20 cellular contexts compared by ENCODE assay signal in the genomic region with DNA sequence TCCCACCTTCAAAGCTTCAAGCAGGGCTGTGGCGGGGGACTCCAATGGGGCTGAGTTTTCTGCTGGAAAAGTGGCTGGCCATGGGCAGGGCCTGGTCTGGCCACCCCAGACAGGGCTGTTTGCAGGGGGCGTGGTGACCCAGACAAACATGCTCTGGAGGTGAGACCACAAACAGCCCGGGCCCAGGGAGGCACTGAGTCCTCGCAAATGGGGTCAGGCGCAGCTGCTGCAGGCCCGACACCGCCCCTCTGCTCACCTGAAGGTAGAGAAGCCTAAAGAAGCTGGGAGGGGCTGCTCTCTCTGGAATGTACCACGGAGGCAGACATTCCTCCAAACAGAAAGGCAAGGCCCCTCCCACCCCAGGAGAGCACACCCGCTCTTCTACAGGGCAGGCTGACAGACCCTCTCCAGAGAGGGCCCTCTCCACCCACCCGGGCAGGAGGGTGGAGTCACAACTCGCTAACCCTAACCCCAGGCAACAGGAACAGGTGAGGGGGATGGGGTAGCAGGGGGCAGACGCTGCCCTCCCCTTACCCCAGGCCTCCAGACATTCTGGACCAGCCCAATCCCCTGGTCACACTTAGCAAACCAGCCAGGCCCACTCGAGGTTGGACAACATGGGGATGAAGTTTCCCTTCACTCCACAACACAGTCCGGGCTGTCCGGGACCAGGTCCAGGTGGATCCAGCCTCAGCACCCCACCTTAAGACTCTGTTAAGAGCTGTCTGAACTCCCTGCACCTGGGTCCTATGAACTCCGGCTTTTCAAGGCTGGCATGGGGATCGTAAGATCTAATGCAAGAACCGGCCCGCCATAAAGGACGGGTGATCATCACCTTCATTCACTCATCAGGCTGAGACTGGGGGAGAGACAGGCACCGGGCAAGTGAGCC. TPM values are rescaled to one million over a fixed set of nuclear protein-coding genes. Genes with fewer than 3 reads are reported as not detected.
A peak's percentile ranks its signal among the peaks of the same experiment; 100 is the strongest.
DNase-seq lines count a peak whose midpoint lies in the region; ATAC-seq, FAIRE-seq and TF ChIP-seq lines count a peak whose summit lies in the region.
"Had no signal": no experiment of that assay in that cellular context is flagged by ENCODE, and none has a peak within 500 bp of the region (broad histone marks: within the 10 kb centered on the region; RNA-seq: fewer than 3 reads in every experiment).

No MANE protein-coding gene starts in this region.

- no peak for TF ChIP-seq RAD21 in HepG2 (CRISPR knock-in tag; IDR thresholded peaks at IDR 0.05)

- POLR2A ChIA-PET in HepG2 (lab: Yijun Ruan, JAX) = no interaction called here

- CTCF ChIA-PET in HepG2 (lab: Yijun Ruan, JAX; ENCODE audit: low intra/inter-chr PET ratio, low total read pairs) = no interaction called here

- H3K27me3 ChIP-seq in BLaER1 treated with 17β-estradiol and CSF1 and Interleukin-3, amounts not matched to agents 10 nM and 100 nM = peaks cover 0 to 7% (median 4%) of the 10 kb centered on the region in 11 experiments; a peak in 12 of 22 replicates
- H3K27me3 ChIP-seq in RWPE2 (ENCODE audit: insufficient read depth, poor library complexity, severe bottlenecking) (no peaks in the 10 kb centered on the region), HepG2 (ENCODE audit: control insufficient read depth in 1 of 2, insufficient read depth in 2 of 2, low read length in 2 of 2) (peaks cover 3 to 43% of the 10 kb centered on the region in 2 experiments), uterus (no peaks in the 10 kb centered on the region)

- H2AFZ ChIP-seq in HepG2 (ENCODE audit: low read length) = no peak overlapping the region

- H4K20me1 ChIP-seq in BLaER1 treated with 17β-estradiol and CSF1 and Interleukin-3, amounts not matched to agents 10 nM and 100 nM = no peaks in the 10 kb centered on the region
- no peaks in the 10 kb centered on the region for H4K20me1 ChIP-seq in HepG2 (ENCODE audit: insufficient read depth, low read length)

- no peak for ATAC-seq in RWPE2 (ENCODE audit: low read depth)
- peak; percentile 17; the same call in 2 of the 3 replicates for ATAC-seq in HepG2
- ATAC-seq in sciatic nerve = no peak
- no peak for ATAC-seq in GM19467 (IDR thresholded peaks at IDR 0.05; ENCODE audit: unreplicated experiment)
- ATAC-seq: CD8-positive, alpha-beta T cell; PC-3 had no signal

- no peak for FAIRE-seq in HepG2 (lab: Jason Lieb, UNC)
- FAIRE-seq: A549 had no signal

- H3K4me1 ChIP-seq in BLaER1 treated with 17β-estradiol and CSF1 and Interleukin-3, amounts not matched to agents 10 nM and 100 nM = peaks cover 36 to 59% (median 52%) of the 10 kb centered on the region in 10 experiments
- H3K4me1 ChIP-seq in RWPE2 (ENCODE audit: insufficient read depth, poor library complexity, severe bottlenecking) (no peaks in the 10 kb centered on the region), HepG2 (ENCODE audit: insufficient read depth, low read length) (peaks cover 20% of the 10 kb centered on the region), uterus (peaks cover 0 to 4% of the 10 kb centered on the region in 2 donors)
- H3K4me1 ChIP-seq: A549 had no signal

- peak overlapping the region in 4 of 11 experiments; percentile 2 to 24 (median 2); a peak in 1 of 22 replicates for H3K9ac ChIP-seq in BLaER1 treated with 17β-estradiol and CSF1 and Interleukin-3, amounts not matched to agents 10 nM and 100 nM
- no peak overlapping the region for H3K9ac ChIP-seq in HepG2 (ENCODE audit: insufficient read depth, low read depth, low read length)

- H3K4me3 ChIP-seq in BLaER1 treated with 17β-estradiol and CSF1 and Interleukin-3, amounts not matched to agents 10 nM and 100 nM = no peak overlapping the region
- H3K4me3 ChIP-seq in RWPE2 (ENCODE audit: severe bottlenecking) = no peak overlapping the region
- H3K4me3 ChIP-seq in HepG2 (replicated peaks in 1 of 3; ENCODE audit: insufficient read depth in 1 of 3, low read depth in 2 of 3, low read length in 3 of 3) = no peak overlapping the region
- no peak overlapping the region for H3K4me3 ChIP-seq in uterus
- H3K4me3 ChIP-seq: A549 had no signal

- intact Hi-C loops in HepG2 (cut with micrococcal nuclease; ENCODE audit: unreplicated experiment) (loop anchor here (5.0 kb wide), 1 partner anchor 89 kb away; no protein-coding TSS in a partner anchor), sciatic nerve (cut with DNase I) (loop anchor here (5.0 to 10.0 kb wide), 2 partner anchors 244 to 262 kb away; no protein-coding TSS in a partner anchor), uterus (cut with DNase I; ENCODE audit: low total_unique reads) (no loop called here)

- TF ChIP-seq CTCF in RWPE2 (IDR thresholded peaks at IDR 0.05; ENCODE audit: poor library complexity, severe bottlenecking) = no peak
- TF ChIP-seq CTCF in HepG2 (CRISPR knock-in tag; IDR thresholded peaks at IDR 0.05) = no peak
- TF ChIP-seq CTCF in uterus (IDR thresholded peaks at IDR 0.05) = no peak

- H3K36me3 ChIP-seq in BLaER1 treated with 17β-estradiol and CSF1 and Interleukin-3, amounts not matched to agents 10 nM and 100 nM = no peaks in the 10 kb centered on the region
- H3K36me3 ChIP-seq in RWPE2 (ENCODE audit: low read depth) (no peaks in the 10 kb centered on the region), HepG2 (replicated peaks in 1 of 2; ENCODE audit: control insufficient read depth in 1 of 2, insufficient read depth in 2 of 2, low read length in 2 of 2) (no peaks in the 10 kb centered on the region), uterus (no peaks in the 10 kb centered on the region)

- peak overlapping the region in 1 of 11 experiments; percentile 29; a peak in 2 of 22 replicates for H3K27ac ChIP-seq in BLaER1 treated with 17β-estradiol and CSF1 and Interleukin-3, amounts not matched to agents 10 nM and 100 nM
- H3K27ac ChIP-seq in RWPE2 (ENCODE audit: poor library complexity, severe bottlenecking) (no peak overlapping the region), HepG2 (ENCODE audit: extremely low read length, insufficient read depth, low read length) (no peak overlapping the region), uterus (no peak overlapping the region)
- H3K27ac ChIP-seq: A549 had no signal

- DNase-seq in RWPE2 (ENCODE audit: low spot score) (peak; percentile 68), HepG2 (ENCODE audit: low spot score) (no peak), sciatic nerve (ENCODE audit: low spot score) (peak; percentile 50), ACHN (no peak), NCI-H2171 treated with DMSO at 0.1 percent for 48 hours (lab: John Stamatoyannopoulos, UW) (no peak), uterus (no peak)
- DNase-seq: CD8-positive, alpha-beta T cell; DND-41; GF-D8; GOT3; IMR-90; Kasumi-1; NCI-H1105 treated with DMSO at 0.1 percent for 48 hours; NCI-H187 treated with DMSO at 0.1 percent for 48 hours; NCI-H446 treated with DMSO at 0.1 percent for 48 hours; NCI-H748 treated with DMSO at 0.1 percent for 48 hours; PC-3 had no signal

- no peaks in the 10 kb centered on the region for H3K9me3 ChIP-seq in BLaER1 treated with 17β-estradiol and CSF1 and Interleukin-3, amounts not matched to agents 10 nM and 100 nM (replicated peaks in 1 of 11)
- H3K9me3 ChIP-seq in RWPE2 (ENCODE audit: severe bottlenecking) = no peaks in the 10 kb centered on the region
- no peaks in the 10 kb centered on the region for H3K9me3 ChIP-seq in HepG2 (ENCODE audit: low read length)
- H3K9me3 ChIP-seq in uterus = no peaks in the 10 kb centered on the region
- H3K9me3 ChIP-seq: A549 had no signal

- WGBS in HepG2 (ENCODE audit: low lambda C conversion rate) = 54% methylated on average over 7 of the region's 21 CpGs

- H3K79me2 ChIP-seq in HepG2 (ENCODE audit: insufficient read depth, low read length) = no peaks in the 10 kb centered on the region

- no peak for TF ChIP-seq POLR2A in HepG2 (IDR thresholded peaks at IDR 0.05; ENCODE audit: insufficient read depth in 1 of 2, low read depth in 2 of 2, low read length in 2 of 2)
- no peak for TF ChIP-seq POLR2A in uterus (IDR thresholded peaks at IDR 0.05)

- no TSS peak for BruUV-seq in HepG2 (replicated peaks; lab: Mats Ljungman, UMichigan)

- H3K4me2 ChIP-seq in BLaER1 treated with 17β-estradiol and CSF1 and Interleukin-3, amounts not matched to agents 10 nM and 100 nM = peak overlapping the region; percentile 3 to 97 (median 52); a peak in 19 of 22 replicates
- no peak overlapping the region; the same call in 1 of the 2 replicates for H3K4me2 ChIP-seq in HepG2 (ENCODE audit: low read depth, low read length)
- H3K4me2 ChIP-seq: A549 had no signal

- no peak for TF ChIP-seq EP300 in HepG2 (IDR thresholded peaks at IDR 0.05; ENCODE audit: low read depth in 2 of 2, low read length in 2 of 2)
- TF ChIP-seq EP300 in HepG2 (CRISPR knock-in tag; IDR thresholded peaks at IDR 0.05; ENCODE audit: borderline replicate concordance) = no peak

- in situ Hi-C loops in HepG2 (cut with HindIII; ENCODE audit: extremely low pct_ligation_motif_present, low pct_unique_long_range_greater_than_20kb) = loop anchor here (5.0 to 10.0 kb wide), 3 partner anchors 124 to 802 kb away; no protein-coding TSS in a partner anchor
- in situ Hi-C loops in ACHN (cut with HindIII; ENCODE audit: low pct_ligation_motif_present, low pct_unique_long_range_greater_than_20kb, low sequenced_read_pairs) = loop anchor here (25.0 kb wide), 1 partner anchor 399 kb away; no protein-coding TSS in a partner anchor

RNA-seq across cellular contexts. Expression of gene OAT, which starts 32.3 kb away (rescaled TPM):
- total RNA-seq in HepG2 (2016; rRNA removed; fragmentation: Illumina TruSeq; extraction: Trizol) (96.7 and 152 TPM in 2 replicates), sciatic nerve (104 TPM), uterus (100 to 1,000 TPM in 2 of 4 donors, 10 to 100 TPM in 2; 75.3 to 175 (median 97.6) TPM)
- 10.4 and 13.0 TPM in 2 replicates for total RNA-seq in HepG2 (2016; cell fraction: cytosol; rRNA removed; fragmentation: Illumina TruSeq; extraction: Trizol; ENCODE audit: low read depth)
- total RNA-seq in HepG2 (2016; cell fraction: insoluble cytoplasmic fraction; rRNA removed; fragmentation: Illumina TruSeq; extraction: Trizol) = 94.1 and 153 TPM in 2 replicates
- 14.4 and 16.9 TPM in 2 replicates for total RNA-seq in HepG2 (2016; cell fraction: membrane; rRNA removed; fragmentation: Illumina TruSeq; extraction: Trizol)
- total RNA-seq in HepG2 (2016; cell fraction: nucleus; rRNA removed; fragmentation: Illumina TruSeq; extraction: Trizol) = 41.8 and 47.5 TPM in 2 replicates
- 72.7 and 87.8 TPM in 2 replicates for polyA plus RNA-seq in HepG2 (2011; rRNA removed)
- 51.4 and 77.1 TPM in 2 replicates for polyA plus RNA-seq in HepG2 (2011; cell fraction: cytosol; rRNA removed)
- polyA plus RNA-seq in HepG2 (2011; cell fraction: nucleus; rRNA removed) = 20.7 and 25.9 TPM in 2 replicates
- polyA plus RNA-seq in HepG2 (2012) = 48.6 and 50.0 TPM in 2 replicates
- 4.1 TPM in 2 replicates for polyA plus RNA-seq in HepG2 (2016; cell fraction: cytosol; fragmentation: Illumina TruSeq; extraction: Trizol; ENCODE audit: low read depth)
- polyA plus RNA-seq in HepG2 (2016; cell fraction: insoluble cytoplasmic fraction; fragmentation: Illumina TruSeq; extraction: Trizol; ENCODE audit: low read depth) = 119 and 129 TPM in 2 replicates
- polyA plus RNA-seq in HepG2 (2016; cell fraction: membrane; fragmentation: Illumina TruSeq; extraction: Trizol; ENCODE audit: low read depth) = 9.8 and 10.1 TPM in 2 replicates
- polyA plus RNA-seq in HepG2 (2016; cell fraction: nucleus; fragmentation: Illumina TruSeq; extraction: Trizol; ENCODE audit: insufficient read depth, low read depth) = 56.3 and 59.0 TPM in 2 replicates
- polyA minus RNA-seq in HepG2 (2011; rRNA and poly(A)+ RNA removed; ENCODE audit: low replicate concordance) = 28.4 and 56.2 TPM in 2 replicates
- polyA minus RNA-seq in HepG2 (2011; cell fraction: cytosol; rRNA and poly(A)+ RNA removed) = 46.3 and 52.4 TPM in 2 replicates
- 28.8 and 40.4 TPM in 2 replicates for polyA minus RNA-seq in HepG2 (2011; cell fraction: nucleus; rRNA and poly(A)+ RNA removed)

Comparison
In these comparisons a context has a peak if more than half of its experiments do, and no peak if none do; other contexts are left out.
1. DNase-seq: peak in RWPE2 (single experiment) and sciatic nerve (single experiment); none in HepG2 (single experiment), ACHN (single experiment), NCI-H2171 treated with DMSO at 0.1 percent for 48 hours (single experiment) and uterus (0 of 2).